8 cellular contexts compared by ENCODE assay signal in the genomic region with DNA sequence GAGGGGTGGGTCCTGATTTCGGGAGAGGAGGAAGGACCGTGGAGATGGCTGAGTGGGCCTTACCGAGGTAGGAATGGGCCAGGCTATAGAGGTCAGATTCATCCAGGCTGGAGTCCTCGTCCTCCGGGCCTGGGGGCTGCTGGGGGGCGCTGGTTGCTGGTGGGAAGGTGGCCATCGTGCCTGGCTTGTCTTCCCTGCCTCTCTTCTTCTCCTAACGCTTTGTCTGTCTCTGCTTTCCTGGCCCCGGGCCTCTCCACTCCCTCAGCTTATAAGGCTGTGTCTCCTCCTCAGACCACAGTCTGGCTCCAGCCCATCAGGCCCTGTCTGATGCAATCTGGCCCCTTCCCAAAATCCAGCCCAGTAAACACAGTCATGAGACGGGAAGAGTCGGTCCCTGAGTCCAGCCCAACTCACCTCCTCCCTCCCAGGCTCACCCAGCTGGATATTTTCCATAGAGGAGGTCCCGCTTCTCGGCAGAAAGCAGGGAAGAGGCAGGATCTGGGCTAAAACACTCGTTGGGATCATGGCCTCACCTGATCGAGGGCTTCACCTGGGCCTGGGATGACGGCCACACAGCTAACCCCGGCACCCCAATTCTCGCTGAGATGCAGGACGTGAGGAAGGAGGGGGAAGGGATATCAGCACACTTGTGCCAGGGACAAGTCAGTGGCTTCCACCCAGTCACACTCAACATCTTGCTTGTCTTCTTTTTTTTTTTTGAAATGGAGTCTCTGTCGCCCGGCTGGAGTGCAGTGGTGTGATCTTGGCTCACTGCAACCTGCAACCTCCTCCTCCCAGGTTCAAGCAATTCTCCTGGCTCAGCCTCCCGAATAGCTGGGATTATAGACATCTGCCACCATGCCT. TPM values are rescaled to one million over a fixed set of nuclear protein-coding genes. Genes with fewer than 3 reads are reported as not detected.
DNase-seq lines count a peak whose midpoint lies in the region; ATAC-seq and TF ChIP-seq lines count a peak whose summit lies in the region.

A gene with protein sequence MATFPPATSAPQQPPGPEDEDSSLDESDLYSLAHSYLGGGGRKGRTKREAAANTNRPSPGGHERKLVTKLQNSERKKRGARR (minus strand): TSS at position 242 of the 864 bp plus-strand sequence. CDS start 67 bp downstream, at position 175.

- H3K4me1 Mint-ChIP-seq in nephron = peaks cover 27% of the 10 kb centered on the region
- peaks cover 33% of the 10 kb centered on the region for H3K4me1 Mint-ChIP-seq in activated CD4-positive, alpha-beta T cell treated with anti-CD3 and anti-CD28 coated beads, Interleukin-2, amount 10 ng/mL, durations not matched to agents 7 days and 5 days

- H3K9me2 ChIP-seq in PC-9 (ENCODE audit: insufficient read depth) = no peaks in the 10 kb centered on the region

- peak within 1 kb of the TSS; percentile 72 to 91 (median 90) for H3K4me3 Mint-ChIP-seq in nephron
- H3K4me3 Mint-ChIP-seq in activated CD4-positive, alpha-beta T cell treated with anti-CD3 and anti-CD28 coated beads, Interleukin-2, amount 10 ng/mL, durations not matched to agents 7 days and 5 days = no peak within 1 kb of the TSS

- H3K9me3 Mint-ChIP-seq in nephron = peaks cover 2% of the 10 kb centered on the region
- H3K9me3 Mint-ChIP-seq in activated CD4-positive, alpha-beta T cell treated with anti-CD3 and anti-CD28 coated beads, Interleukin-2, amount 10 ng/mL, durations not matched to agents 7 days and 5 days = peaks cover 6% of the 10 kb centered on the region

- peak within 1 kb of the TSS; percentile 57 for H3K4me2 ChIP-seq in PC-9

- peak within 1 kb of the TSS; percentile 36; the same call in 1 of the 2 replicates for H3K4me3 ChIP-seq in PC-9
- H3K4me3 ChIP-seq in esophagus squamous epithelium = peak within 1 kb of the TSS; percentile 45 to 76 (median 55)

- CTCF ChIA-PET in PC-9 (lab: Charles Lee) = no interaction called here
- CTCF ChIA-PET in activated CD4-positive, alpha-beta T cell treated with anti-CD3 and anti-CD28 coated beads, Interleukin-2, amount 10 ng/mL, durations not matched to agents 7 days and 5 days (lab: Charles Lee) = no interaction called here

- peaks cover 5% of the 10 kb centered on the region for H3K27me3 Mint-ChIP-seq in nephron (ENCODE audit: low read depth)
- H3K27me3 Mint-ChIP-seq in activated CD4-positive, alpha-beta T cell treated with anti-CD3 and anti-CD28 coated beads, Interleukin-2, amount 10 ng/mL, durations not matched to agents 7 days and 5 days = no peaks in the 10 kb centered on the region

- H2AFZ ChIP-seq in PC-9 = peak within 1 kb of the TSS; percentile 61

- H3K36me3 ChIP-seq in PC-9 (ENCODE audit: low read depth) (no peaks in the 10 kb centered on the region), esophagus squamous epithelium (peaks cover 0 to 13% (median 0%) of the 10 kb centered on the region in 3 donors)

- no peaks in the 10 kb centered on the region for H3K9me3 ChIP-seq in PC-9 (ENCODE audit: insufficient read depth, low read depth)
- H3K9me3 ChIP-seq in esophagus squamous epithelium = no peaks in the 10 kb centered on the region

- peak within 1 kb of the TSS; percentile 27; the same call in 1 of the 2 replicates for H3K27ac ChIP-seq in PC-9
- H3K27ac ChIP-seq in esophagus squamous epithelium = peak within 1 kb of the TSS; percentile 90 to 98 (median 96)

- H3K27me3 ChIP-seq in PC-9 (ENCODE audit: insufficient read depth, low read depth) (no peaks in the 10 kb centered on the region), esophagus squamous epithelium (no peaks in the 10 kb centered on the region)

- no peak for ATAC-seq in HG02973 (IDR thresholded peaks at IDR 0.05; ENCODE audit: unreplicated experiment)

- H3K36me3 Mint-ChIP-seq in nephron (ENCODE audit: low read depth) = no peaks in the 10 kb centered on the region
- peaks cover 6% of the 10 kb centered on the region for H3K36me3 Mint-ChIP-seq in activated CD4-positive, alpha-beta T cell treated with anti-CD3 and anti-CD28 coated beads, Interleukin-2, amount 10 ng/mL, durations not matched to agents 7 days and 5 days (ENCODE audit: low read depth)

- peak within 1 kb of the TSS; percentile 89 to 99 (median 99) for H3K27ac Mint-ChIP-seq in nephron
- H3K27ac Mint-ChIP-seq in activated CD4-positive, alpha-beta T cell treated with anti-CD3 and anti-CD28 coated beads, Interleukin-2, amount 10 ng/mL, durations not matched to agents 7 days and 5 days = no peak within 1 kb of the TSS

- no peaks in the 10 kb centered on the region for H4K20me1 ChIP-seq in PC-9 (ENCODE audit: insufficient read depth)

- H3F3A ChIP-seq in PC-9 (ENCODE audit: insufficient read depth, low read depth) = peaks cover 7% of the 10 kb centered on the region; the same call in 1 of the 2 replicates

- WGBS in esophagus squamous epithelium, 2 donors = 23 to 25% methylated on average over 16 to 19 of the region's 22 CpGs

- peak in 3 of 4 donors; percentile 52 to 86 (median 85) for TF ChIP-seq POLR2A in esophagus squamous epithelium (IDR thresholded peaks at IDR 0.05)

- intact Hi-C loops in PC-9 (cut with micrococcal nuclease; ENCODE audit: unreplicated experiment) = no loop called here
- intact Hi-C loops in esophagus squamous epithelium (cut with DNase I) = no loop called here

- BruUV-seq in PC-9 (replicated peaks; lab: Mats Ljungman, UMichigan) = no TSS peak

- no peaks in the 10 kb centered on the region for H3K79me2 ChIP-seq in PC-9 (ENCODE audit: low read depth)

- H3K4me1 ChIP-seq in PC-9 (replicated peaks; ENCODE audit: insufficient read depth) (peaks cover 28% of the 10 kb centered on the region), esophagus squamous epithelium (peaks cover 4 to 72% (median 32%) of the 10 kb centered on the region in 3 donors)

- TF ChIP-seq CTCF in PC-9 (conservative IDR thresholded peaks at IDR 0.05) (no peak), esophagus squamous epithelium (IDR thresholded peaks at IDR 0.05) (no peak), nephron (IDR thresholded peaks at IDR 0.05; ENCODE audit: unreplicated experiment in 3 of 3) (no peak)

- DNase-seq in C1 segment of cervical spinal cord (lab: John Stamatoyannopoulos, UW) = peak; percentile 6 to 94 (median 65)
- peak; percentile 52 to 61 for DNase-seq in PC-9
- peak; percentile 34 for DNase-seq in esophagus squamous epithelium (lab: John Stamatoyannopoulos, UW)
- DNase-seq in DMS79 treated with DMSO at 0.1 percent for 48 hours (lab: John Stamatoyannopoulos, UW) = no peak
- no peak for DNase-seq in activated CD4-positive, alpha-beta T cell treated with anti-CD3 and anti-CD28 coated beads, Interleukin-2, amount 10 ng/mL, durations not matched to agents 7 days and 5 days
- DNase-seq in GF-D8 (lab: John Stamatoyannopoulos, UW) = no peak

- POLR2A ChIA-PET in PC-9 (lab: Charles Lee; ENCODE audit: unreplicated experiment) = no interaction called here
- POLR2A ChIA-PET in activated CD4-positive, alpha-beta T cell treated with anti-CD3 and anti-CD28 coated beads, Interleukin-2, amount 10 ng/mL, durations not matched to agents 7 days and 5 days (lab: Charles Lee) = no interaction called here

RNA-seq across cellular contexts. Expression of the gene that starts here (rescaled TPM):
- total RNA-seq in PC-9 (2021) (17.3 and 21.3 TPM in 2 replicates), esophagus squamous epithelium (10 to 100 TPM in 3 of 4 donors, 1 to 10 TPM in 1; 5.2 to 21.4 (median 15.0) TPM)
- total RNA-seq in activated CD4-positive, alpha-beta T cell treated with anti-CD3 and anti-CD28 coated beads, Interleukin-2, amount 10 ng/mL, durations not matched to agents 7 days and 5 days = not detected

Comparison
In these comparisons a context has a peak if more than half of its experiments do, and no peak if none do; other contexts are left out.
1. RNA of the gene that starts here (total RNA-seq): 5.2 to 21.4 TPM in esophagus squamous epithelium and 17.3 to 21.3 TPM in PC-9; not detected in activated CD4-positive, alpha-beta T cell treated with anti-CD3 and anti-CD28 coated beads, Interleukin-2, amount 10 ng/mL, durations not matched to agents 7 days and 5 days; every median in the first group is over 4 times any median in the second.
2. DNase-seq: peak in C1 segment of cervical spinal cord (14 of 14), PC-9 (2 of 2) and esophagus squamous epithelium (single experiment); none in DMS79 treated with DMSO at 0.1 percent for 48 hours (single experiment), activated CD4-positive, alpha-beta T cell treated with anti-CD3 and anti-CD28 coated beads, Interleukin-2, amount 10 ng/mL, durations not matched to agents 7 days and 5 days (single experiment) and GF-D8 (single experiment).